Comparison of ENCODE assay signal across 35 cellular contexts in genomic region chr15:98425173-98425572, GRCh38.
"Had no signal": no experiment of that assay in that cellular context is flagged by ENCODE, and none has a peak within 500 bp of the region (broad histone marks: within the 10 kb centered on the region; RNA-seq: fewer than 3 reads in every experiment).

No MANE protein-coding gene starts in this region.

- DNase-seq: Karpas-422, Kasumi-1, KBM-7, KG1, MG63, MM.1S, MV-4-11, NCI-H1048, NCI-H1092, NCI-H1092 treated with DMSO at 0.1 percent for 48 hours, NCI-H1105, NCI-H1105 treated with DMSO at 0.1 percent for 48 hours, NCI-H1417 treated with DMSO at 0.1 percent for 48 hours, NCI-H1436, NCI-H1436 treated with DMSO at 0.1 percent for 48 hours, NCI-H146, NCI-H1694, NCI-H187, NCI-H187 treated with DMSO at 0.1 percent for 48 hours, NCI-H1930, NCI-H2029, NCI-H2029 treated with DMSO at 0.1 percent for 48 hours, NCI-H2081, NCI-H2081 treated with DMSO at 0.1 percent for 48 hours, NCI-H2107, NCI-H2171, NCI-H2171 treated with DMSO at 0.1 percent for 48 hours, NCI-H2227 treated with DMSO at 0.1 percent for 48 hours, NCI-H226, NCI-H345, NCI-H446, NCI-H446 treated with DMSO at 0.1 percent for 48 hours, NCI-H510A, NCI-H510A treated with DMSO at 0.1 percent for 48 hours had no signal

- H3K36me3 ChIP-seq: MG63 had no signal

- H3K4me2 ChIP-seq: KMS-11 had no signal

- H3K9ac ChIP-seq: KMS-11 had no signal

- H3K9me3 ChIP-seq: MG63 had no signal

- H3K4me3 ChIP-seq: MG63 had no signal

- H3K27ac ChIP-seq: KMS-11 had no signal
